ENCODE assay signal across 24 cellular contexts in genomic region chr16:65743558-65743957, GRCh38.
A peak's percentile ranks its signal among the peaks of the same experiment; 100 is the strongest.
DNase-seq lines count a peak whose midpoint lies in the region; ATAC-seq and TF ChIP-seq lines count a peak whose summit lies in the region.
"Had no signal": no experiment of that assay in that cellular context is flagged by ENCODE, and none has a peak within 500 bp of the region (broad histone marks: within the 10 kb centered on the region; RNA-seq: fewer than 3 reads in every experiment).

No MANE protein-coding gene starts in this region.

- H3K27ac ChIP-seq in OCI-LY7 (ENCODE audit: low read depth, low read length, poor library complexity, severe bottlenecking) = no peak overlapping the region
- H3K27ac ChIP-seq in parathyroid adenoma = peak overlapping the region; percentile 59
- H3K27ac ChIP-seq: BLaER1, PC-9, RWPE1 had no signal

- H4K20me1 ChIP-seq in OCI-LY7 (ENCODE audit: insufficient read depth, low read length) = no peaks in the 10 kb centered on the region
- H4K20me1 ChIP-seq: BLaER1 had no signal

- no peak for TF ChIP-seq CTCF in NB4 (IDR thresholded peaks at IDR 0.05; ENCODE audit: low read depth, low read length)
- no peak for TF ChIP-seq CTCF in OCI-LY7 (conservative IDR thresholded peaks at IDR 0.05; ENCODE audit: low read length)
- TF ChIP-seq CTCF in parathyroid adenoma (IDR thresholded peaks at IDR 0.05) = no peak

- DNase-seq in NB4 (ENCODE audit: low read depth) = peak; percentile 6
- DNase-seq in OCI-LY7 (ENCODE audit: low spot score) = peak; percentile 36
- DNase-seq in activated CD4-positive, alpha-beta T cell treated with anti-CD3 and anti-CD28 coated beads for 4 hours = no peak
- DNase-seq in DMS 273 treated with DMSO at 0.1 percent for 48 hours (lab: John Stamatoyannopoulos, UW) = no peak
- DNase-seq in middle frontal gyrus (ENCODE audit: extremely low spot score, low spot score) = no peak
- DNase-seq: CD4-positive, alpha-beta memory T cell; DMS153; GDM1; GOT3; HCEC 1CT; NCI-H1092 treated with DMSO at 0.1 percent for 48 hours; NCI-H146; NCI-H2029; NCI-H2227 treated with DMSO at 0.1 percent for 48 hours; NCI-H510A treated with DMSO at 0.1 percent for 48 hours; NCI-H748 treated with DMSO at 0.1 percent for 48 hours; NK-92 treated with Interleukin-12 subunit alpha and Interleukin-12 subunit beta, amount 100 ng/mL, for 24 hours; PC-9; SIG-M5; SK-N-SH had no signal

- H3K79me2 ChIP-seq in OCI-LY7 (ENCODE audit: insufficient read depth, low read depth, low read length) (no peaks in the 10 kb centered on the region), parathyroid adenoma (no peaks in the 10 kb centered on the region)

- H3K9me3 ChIP-seq in OCI-LY7 (ENCODE audit: low read length) = no peaks in the 10 kb centered on the region
- no peaks in the 10 kb centered on the region for H3K9me3 ChIP-seq in parathyroid adenoma (ENCODE audit: control insufficient read depth, low read length)
- H3K9me3 ChIP-seq: SK-N-SH had no signal

- no peak overlapping the region for H3K4me3 ChIP-seq in NB4 (ENCODE audit: low read depth, low read length)
- H3K4me3 ChIP-seq in OCI-LY7 (ENCODE audit: low read depth, low read length, poor library complexity, severe bottlenecking) = no peak overlapping the region
- no peak overlapping the region for H3K4me3 ChIP-seq in parathyroid adenoma (ENCODE audit: low read depth, low read length)
- H3K4me3 ChIP-seq: BLaER1, PC-9 had no signal

- intact Hi-C loops in OCI-LY7 (cut with micrococcal nuclease; ENCODE audit: unreplicated experiment) = no loop called here

- H3K4me1 ChIP-seq in OCI-LY7 (ENCODE audit: insufficient read depth, low read length, poor library complexity, severe bottlenecking) = peaks cover 30% of the 10 kb centered on the region
- peaks cover 17% of the 10 kb centered on the region for H3K4me1 ChIP-seq in parathyroid adenoma
- H3K4me1 ChIP-seq: BLaER1 had no signal

- no peaks in the 10 kb centered on the region for H3K27me3 ChIP-seq in parathyroid adenoma (ENCODE audit: control insufficient read depth, insufficient read depth, low read length)
- H3K27me3 ChIP-seq: BLaER1 had no signal

- H3K4me2 ChIP-seq in OCI-LY7 (ENCODE audit: low read length) = peak overlapping the region; percentile 19; the same call in 1 of the 2 replicates
- H3K4me2 ChIP-seq in parathyroid adenoma (ENCODE audit: low read length) = no peak overlapping the region
- H3K4me2 ChIP-seq: BLaER1, PC-9, SK-N-SH had no signal

- ATAC-seq in GM18867 (IDR thresholded peaks at IDR 0.05; ENCODE audit: unreplicated experiment) = peak; percentile 62

- no peak overlapping the region for H3K9ac ChIP-seq in parathyroid adenoma
- H3K9ac ChIP-seq: BLaER1, SK-N-SH had no signal

- no peak for TF ChIP-seq POLR2A in NB4 (IDR thresholded peaks at IDR 0.05; ENCODE audit: extremely low read depth, insufficient read length)

- POLR2A ChIA-PET in OCI-LY7 (lab: Charles Lee) = interaction anchor here (1.0 to 1.6 kb wide), 3 partner anchors 15 to 24 kb away, joined by 3 read pairs; no protein-coding TSS in a partner anchor

- H3K9me2 ChIP-seq in OCI-LY7 (ENCODE audit: insufficient read depth, low read length) = no peaks in the 10 kb centered on the region
- H3K9me2 ChIP-seq: SK-N-SH had no signal

- BruUV-seq in OCI-LY7 (replicated peaks; lab: Mats Ljungman, UMichigan) = no TSS peak

- H3K36me3 ChIP-seq in OCI-LY7 (ENCODE audit: insufficient read depth, low read length) = no peaks in the 10 kb centered on the region
- H3K36me3 ChIP-seq in parathyroid adenoma (ENCODE audit: control insufficient read depth, insufficient read depth, low read length) = no peaks in the 10 kb centered on the region
- H3K36me3 ChIP-seq: BLaER1 had no signal

- CTCF ChIA-PET in OCI-LY7 (lab: Charles Lee; ENCODE audit: unreplicated experiment) = no interaction called here

- peak overlapping the region; percentile 49; the same call in 1 of the 2 replicates for H2AFZ ChIP-seq in OCI-LY7 (ENCODE audit: low read length)
- H2AFZ ChIP-seq in parathyroid adenoma = no peak overlapping the region
- H2AFZ ChIP-seq: PC-9 had no signal

Comparison
In these comparisons a context has a peak if more than half of its experiments do, and no peak if none do; other contexts are left out.
1. DNase-seq: peak in NB4 (single experiment) and OCI-LY7 (single experiment); none in activated CD4-positive, alpha-beta T cell treated with anti-CD3 and anti-CD28 coated beads for 4 hours (0 of 2), DMS 273 treated with DMSO at 0.1 percent for 48 hours (single experiment) and middle frontal gyrus (single experiment).